8 cellular contexts compared by ENCODE assay signal in the genomic region with DNA sequence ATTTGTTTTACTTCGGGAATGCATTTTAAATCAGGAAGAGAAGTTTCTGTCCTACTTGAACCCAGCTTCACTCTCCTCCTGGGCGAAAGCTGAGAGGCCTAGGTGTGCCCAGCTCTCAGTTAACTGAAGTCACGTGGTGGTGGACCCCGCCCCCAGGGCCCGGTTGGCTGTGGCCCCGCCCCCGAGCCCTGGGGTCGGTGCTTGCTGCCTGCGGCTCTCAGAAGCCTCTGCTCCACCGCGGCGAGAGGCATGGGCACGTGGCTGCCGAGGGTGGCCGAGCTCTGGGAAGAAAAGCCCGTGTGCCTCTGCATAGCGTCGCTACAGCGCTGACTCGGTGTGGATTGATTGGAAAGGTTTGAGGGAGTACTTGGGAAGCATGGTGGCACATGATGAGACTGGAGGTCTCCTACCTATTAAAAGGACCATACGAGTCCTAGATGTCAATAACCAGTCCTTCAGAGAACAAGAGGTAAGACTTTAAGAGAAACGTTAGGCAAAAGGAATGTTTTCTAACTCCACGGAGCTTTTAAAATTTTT. TPM values are rescaled to one million over a fixed set of nuclear protein-coding genes. Genes with fewer than 3 reads are reported as not detected.
A peak's percentile ranks its signal among the peaks of the same experiment; 100 is the strongest.
DNase-seq lines count a peak whose midpoint lies in the region; ATAC-seq and TF ChIP-seq lines count a peak whose summit lies in the region.

No MANE protein-coding gene starts in this region.

- peaks cover 6% of the 10 kb centered on the region for H3K4me1 ChIP-seq in endodermal cell (ENCODE audit: control insufficient read depth, insufficient read depth, low read length)

- DNase-seq in Calu3 (peak; percentile 97), NCI-H2227 (lab: John Stamatoyannopoulos, UW; ENCODE audit: unreplicated experiment) (peak; percentile 80), endodermal cell (peak; percentile 98), mesenteric fat pad (ENCODE audit: low spot score) (peak; percentile 96)
- DNase-seq in activated CD8-positive, alpha-beta memory T cell treated with anti-CD3 and anti-CD28 coated beads, Interleukin-2, amount 10 ng/mL, durations not matched to agents 7 days and 5 days = peak; percentile 82
- peak; percentile 52 for DNase-seq in stimulated activated CD8-positive, alpha-beta memory T cell treated with anti-CD3 and anti-CD28 coated beads, Interleukin-12 subunit alpha, Interleukin-12 subunit beta, amount 100 ng/mL, for 24 hours (ENCODE audit: extremely low read depth)

- TF ChIP-seq CTCF in Calu3 (IDR thresholded peaks at IDR 0.05; ENCODE audit: unreplicated experiment) (no peak), endodermal cell (conservative IDR thresholded peaks at IDR 0.05) (no peak)

- peaks cover 20% of the 10 kb centered on the region for H3K4me1 Mint-ChIP-seq in Calu3 (ENCODE audit: low read depth, unreplicated experiment)
- H3K4me1 Mint-ChIP-seq in activated CD8-positive, alpha-beta memory T cell treated with anti-CD3 and anti-CD28 coated beads, Interleukin-2, amount 10 ng/mL, durations not matched to agents 7 days and 5 days = peaks cover 69% of the 10 kb centered on the region
- peaks cover 24% of the 10 kb centered on the region for H3K4me1 Mint-ChIP-seq in endodermal cell

- peak overlapping the region; percentile 86 for H3K4me3 ChIP-seq in endodermal cell (ENCODE audit: low read length)

- no peak overlapping the region for H3K27ac ChIP-seq in endodermal cell (ENCODE audit: low read depth, low read length)

- peak overlapping the region; percentile 73 for H3K9ac ChIP-seq in endodermal cell (ENCODE audit: extremely low read depth, low read length, poor library complexity, severe bottlenecking)

- H3K36me3 Mint-ChIP-seq in Calu3 (ENCODE audit: insufficient read depth, unreplicated experiment) (peaks cover 54% of the 10 kb centered on the region), endodermal cell (ENCODE audit: low read depth) (peaks cover under 1% of the 10 kb centered on the region)
- H3K36me3 Mint-ChIP-seq in activated CD8-positive, alpha-beta memory T cell treated with anti-CD3 and anti-CD28 coated beads, Interleukin-2, amount 10 ng/mL, durations not matched to agents 7 days and 5 days = peaks cover 21% of the 10 kb centered on the region

- CTCF ChIA-PET in Calu3 (lab: Charles Lee) = interaction anchor here (0.6 to 1.9 kb wide), 9 partner anchors 13 to 631 kb away, joined by 3 to 8 read pairs (median 4); no protein-coding TSS in a partner anchor
- CTCF ChIA-PET in activated CD8-positive, alpha-beta memory T cell treated with anti-CD3 and anti-CD28 coated beads, Interleukin-2, amount 10 ng/mL, durations not matched to agents 7 days and 5 days (lab: Charles Lee) = interaction anchor here (1.9 to 11.5 kb wide), 5 partner anchors 12 to 597 kb away, joined by 5 to 189 read pairs (median 17); no protein-coding TSS in a partner anchor

- no peaks in the 10 kb centered on the region for H3K27me3 ChIP-seq in endodermal cell (ENCODE audit: control insufficient read depth, insufficient read depth, low read length, poor library complexity, severe bottlenecking)

- intact Hi-C loops in Calu3 (cut with micrococcal nuclease; ENCODE audit: unreplicated experiment) = loop anchor here (1.0 kb wide), 1 partner anchor 102 kb away; no protein-coding TSS in a partner anchor

- H3K36me3 ChIP-seq in endodermal cell (ENCODE audit: control insufficient read depth, insufficient read depth, low read length) = no peaks in the 10 kb centered on the region

- peak; percentile 24 for ATAC-seq in HG02588 (IDR thresholded peaks at IDR 0.05; ENCODE audit: unreplicated experiment)
- peak; percentile 46 for ATAC-seq in activated CD8-positive, alpha-beta memory T cell treated with anti-CD3 and anti-CD28 coated beads, Interleukin-2, amount 10 ng/mL, durations not matched to agents 7 days and 5 days
- no peak for ATAC-seq in HG03520 (IDR thresholded peaks at IDR 0.05; ENCODE audit: unreplicated experiment)

- BruUV-seq in Calu3 (replicated peaks; lab: Mats Ljungman, UMichigan) = no TSS peak

- H3K9me3 Mint-ChIP-seq in Calu3 (ENCODE audit: low read depth, unreplicated experiment) (no peaks in the 10 kb centered on the region), endodermal cell (no peaks in the 10 kb centered on the region)
- no peaks in the 10 kb centered on the region for H3K9me3 Mint-ChIP-seq in activated CD8-positive, alpha-beta memory T cell treated with anti-CD3 and anti-CD28 coated beads, Interleukin-2, amount 10 ng/mL, durations not matched to agents 7 days and 5 days (ENCODE audit: low read depth)

- H3K27me3 Mint-ChIP-seq in Calu3 (ENCODE audit: unreplicated experiment) (no peaks in the 10 kb centered on the region), endodermal cell (ENCODE audit: insufficient read depth) (no peaks in the 10 kb centered on the region)
- H3K27me3 Mint-ChIP-seq in activated CD8-positive, alpha-beta memory T cell treated with anti-CD3 and anti-CD28 coated beads, Interleukin-2, amount 10 ng/mL, durations not matched to agents 7 days and 5 days = no peaks in the 10 kb centered on the region

- WGBS in endodermal cell (ENCODE audit: insufficient coverage in 1 of 2, insufficient read length in 1 of 2), 2 experiments = 7 to 8% methylated on average over 12 to 23 of the region's 23 CpGs

- H3K4me3 Mint-ChIP-seq in Calu3 (ENCODE audit: low read depth, unreplicated experiment) (peak overlapping the region; percentile 94), endodermal cell (peak overlapping the region; percentile 65)
- H3K4me3 Mint-ChIP-seq in activated CD8-positive, alpha-beta memory T cell treated with anti-CD3 and anti-CD28 coated beads, Interleukin-2, amount 10 ng/mL, durations not matched to agents 7 days and 5 days = peak overlapping the region; percentile 80

- H3K9me3 ChIP-seq in endodermal cell (ENCODE audit: control insufficient read depth, low read length) = no peaks in the 10 kb centered on the region

- H3K27ac Mint-ChIP-seq in Calu3 (ENCODE audit: unreplicated experiment) (peak overlapping the region; percentile 94), endodermal cell (peak overlapping the region; percentile 90)
- peak overlapping the region; percentile 77 for H3K27ac Mint-ChIP-seq in activated CD8-positive, alpha-beta memory T cell treated with anti-CD3 and anti-CD28 coated beads, Interleukin-2, amount 10 ng/mL, durations not matched to agents 7 days and 5 days

RNA-seq across cellular contexts. Expression of a gene that starts 34.1 kb away (rescaled TPM):
- total RNA-seq in Calu3 (2022) (147 and 154 TPM in 2 replicates), endodermal cell (10 to 100 TPM; 47.3 to 64.9 TPM), mesenteric fat pad (164 TPM)
- 10 to 100 TPM; 36.3 to 48.8 TPM for total RNA-seq in activated CD8-positive, alpha-beta memory T cell treated with anti-CD3 and anti-CD28 coated beads, Interleukin-2, amount 10 ng/mL, durations not matched to agents 7 days and 5 days
- 36.3 TPM for polyA plus RNA-seq in endodermal cell (2013, experiment 1 of 2)
- polyA plus RNA-seq in endodermal cell (2013, experiment 2 of 2) = 33.0 TPM

RNA-seq across cellular contexts. Expression of a gene that starts 41.8 kb away (rescaled TPM):
- total RNA-seq in Calu3 (2022) (not detected in 2 replicates), endodermal cell (not detected), mesenteric fat pad (not detected)
- not detected for total RNA-seq in activated CD8-positive, alpha-beta memory T cell treated with anti-CD3 and anti-CD28 coated beads, Interleukin-2, amount 10 ng/mL, durations not matched to agents 7 days and 5 days
- not detected for polyA plus RNA-seq in endodermal cell (2013, experiment 1 of 2)
- polyA plus RNA-seq in endodermal cell (2013, experiment 2 of 2) = not detected

RNA-seq across cellular contexts. Expression of a gene that starts 52.9 kb away (rescaled TPM):
- not detected in 2 replicates for total RNA-seq in Calu3 (2022)
- total RNA-seq in activated CD8-positive, alpha-beta memory T cell treated with anti-CD3 and anti-CD28 coated beads, Interleukin-2, amount 10 ng/mL, durations not matched to agents 7 days and 5 days = not detected
- total RNA-seq in endodermal cell = not detected
- polyA plus RNA-seq in endodermal cell (2013, experiment 1 of 2) = not detected
- not detected for polyA plus RNA-seq in endodermal cell (2013, experiment 2 of 2)
- not detected for total RNA-seq in mesenteric fat pad
